23 cellular contexts compared by ENCODE assay signal in the genomic region with DNA sequence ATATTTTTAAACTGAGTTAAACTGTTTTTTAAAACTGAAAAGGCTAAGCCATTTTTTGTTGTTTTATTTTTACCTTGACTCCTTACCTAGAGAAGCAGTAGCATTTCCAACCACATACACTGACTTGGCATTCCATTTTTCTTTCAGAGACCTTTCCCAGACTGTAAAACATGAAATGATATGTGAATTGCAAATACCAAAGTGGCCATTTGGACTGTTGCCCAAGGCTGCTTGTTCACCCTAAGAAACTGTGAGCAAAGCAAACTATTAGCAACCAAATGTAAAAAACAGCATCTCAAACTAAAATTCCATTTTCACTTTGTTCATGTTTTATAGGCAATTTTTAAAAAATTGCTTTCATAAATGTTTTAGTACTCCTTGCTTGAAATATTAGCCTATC. TPM values are rescaled to one million over a fixed set of nuclear protein-coding genes. Genes with fewer than 3 reads are reported as not detected.
A peak's percentile ranks its signal among the peaks of the same experiment; 100 is the strongest.
DNase-seq lines count a peak whose midpoint lies in the region; ATAC-seq and TF ChIP-seq lines count a peak whose summit lies in the region.
"Had no signal": no experiment of that assay in that cellular context is flagged by ENCODE, and none has a peak within 500 bp of the region (broad histone marks: within the 10 kb centered on the region; RNA-seq: fewer than 3 reads in every experiment).

No MANE protein-coding gene starts in this region.

- CTCF ChIA-PET in PC-3 (lab: Charles Lee), result no interaction called here

- TF ChIP-seq CTCF in PC-3 (conservative IDR thresholded peaks at IDR 0.05; ENCODE audit: low read depth, low read length), result no peak

- H3K4me1 ChIP-seq in PC-3 (ENCODE audit: insufficient read depth, low read length) (no peaks in the 10 kb centered on the region), trophoblast cell (ENCODE audit: control insufficient read depth in 1 of 2, insufficient read depth in 2 of 2, low read length in 2 of 2) (no peaks in the 10 kb centered on the region)
- H3K4me1 ChIP-seq: left lung, neural progenitor cell had no signal

- H3K9me3 ChIP-seq in PC-3 (ENCODE audit: low read length), result no peaks in the 10 kb centered on the region
- no peaks in the 10 kb centered on the region for H3K9me3 ChIP-seq in trophoblast cell (ENCODE audit: insufficient read depth, low read depth, low read length)
- no peaks in the 10 kb centered on the region for H3K9me3 ChIP-seq in MG63
- H3K9me3 ChIP-seq: left lung had no signal

- no peak overlapping the region for H2BK120ac ChIP-seq in trophoblast cell (ENCODE audit: insufficient read depth, low read length, poor library complexity)

- H3K9me2 ChIP-seq in PC-3 (replicated peaks; ENCODE audit: low read length), result no peaks in the 10 kb centered on the region

- no peak overlapping the region for H3K23ac ChIP-seq in trophoblast cell (ENCODE audit: low read length)

- DNase-seq in DMS79 treated with DMSO at 0.1 percent for 48 hours (lab: John Stamatoyannopoulos, UW) (peak; percentile 32), PC-3 (peak; percentile 21), dedifferentiated amniotic fluid mesenchymal stem cell (ENCODE audit: extremely low spot score) (peak; percentile 30), non-pigmented ciliary epithelial cell (ENCODE audit: low read depth) (peak; percentile 30), trophoblast cell (no peak), MG63 (no peak), posterior vena cava (ENCODE audit: low spot score) (no peak)
- no peak for DNase-seq in central memory CD4-positive, alpha-beta T cell
- DNase-seq: activated CD4-positive, CD25-positive, alpha-beta regulatory T cell treated with anti-CD3 and anti-CD28 coated beads, Interleukin-2, amount 50 U/mL, for 72 hours; activated CD8-positive, alpha-beta memory T cell treated with anti-CD3 and anti-CD28 coated beads for 24 hours; activated naive CD4-positive, alpha-beta T cell treated with anti-CD3 and anti-CD28 coated beads, Interleukin-2, amount 50 U/mL, for 16 hours; activated T-cell treated with anti-CD3 and anti-CD28 coated beads, Interleukin-2, amount 50 U/mL, for 48 hours; AML-193; dorsolateral prefrontal cortex; KG1; left lung; NCI-H2029; NCI-H510A; substantia nigra had no signal

- H2AK5ac ChIP-seq in trophoblast cell (ENCODE audit: low read length), result no peak overlapping the region

- H3F3A ChIP-seq in PC-3 (ENCODE audit: low read length, unreplicated experiment), result no peaks in the 10 kb centered on the region

- H3K18ac ChIP-seq in trophoblast cell (ENCODE audit: low read length), result no peak overlapping the region

- intact Hi-C loops in PC-3 (cut with micrococcal nuclease) (no loop called here), posterior vena cava (cut with DNase I) (no loop called here)

- H3K14ac ChIP-seq in trophoblast cell (ENCODE audit: low read length), result no peak overlapping the region

- H3K79me2 ChIP-seq in PC-3 (ENCODE audit: low read length), result no peaks in the 10 kb centered on the region
- no peaks in the 10 kb centered on the region for H3K79me2 ChIP-seq in trophoblast cell (ENCODE audit: control insufficient read depth, insufficient read depth, low read length, poor library complexity)

- POLR2A ChIA-PET in PC-3 (lab: Charles Lee; ENCODE audit: unreplicated experiment), result no interaction called here

- BruUV-seq in PC-3 (replicated peaks; lab: Mats Ljungman, UMichigan), result no TSS peak

- peak; percentile 42 for ATAC-seq in PC-3
- ATAC-seq: HCT116, left lung had no signal

- H3K27me3 ChIP-seq in PC-3 (ENCODE audit: low read length) (no peaks in the 10 kb centered on the region), trophoblast cell (ENCODE audit: insufficient read depth, low read length) (no peaks in the 10 kb centered on the region), MG63 (no peaks in the 10 kb centered on the region)
- H3K27me3 ChIP-seq: dorsolateral prefrontal cortex, left lung, neural progenitor cell had no signal

- H4K91ac ChIP-seq in trophoblast cell (ENCODE audit: low read depth, low read length), result no peak overlapping the region

- H3K36me3 ChIP-seq in PC-3 (ENCODE audit: low read depth, low read length) (peaks cover 11% of the 10 kb centered on the region), trophoblast cell (ENCODE audit: control insufficient read depth in 1 of 2, insufficient read depth in 2 of 2, low read length in 2 of 2) (peaks cover 7 to 17% of the 10 kb centered on the region in 2 experiments), MG63 (peaks cover 14% of the 10 kb centered on the region)
- H3K36me3 ChIP-seq: neural progenitor cell had no signal

- no peak overlapping the region for H2BK5ac ChIP-seq in trophoblast cell (ENCODE audit: low read depth, low read length, poor library complexity)

- H3K79me1 ChIP-seq in trophoblast cell (ENCODE audit: low read length), result no peaks in the 10 kb centered on the region

- H2AFZ ChIP-seq in PC-3 (ENCODE audit: low read length) (no peak overlapping the region), trophoblast cell (ENCODE audit: insufficient read depth, low read length, poor library complexity) (no peak overlapping the region)
- H2AFZ ChIP-seq: neural progenitor cell had no signal

- peak overlapping the region; percentile 16; the same call in 1 of the 2 replicates for H3K9ac ChIP-seq in PC-3 (ENCODE audit: low read length)
- no peak overlapping the region for H3K9ac ChIP-seq in trophoblast cell (ENCODE audit: low read length)
- H3K9ac ChIP-seq: neural progenitor cell had no signal

- H4K20me1 ChIP-seq in PC-3 (ENCODE audit: low read length), result no peaks in the 10 kb centered on the region

- no peak overlapping the region for H4K8ac ChIP-seq in trophoblast cell (ENCODE audit: low read depth, low read length)

- no peak overlapping the region for H2BK12ac ChIP-seq in trophoblast cell (ENCODE audit: low read length)

- H3K4ac ChIP-seq in trophoblast cell (ENCODE audit: low read depth, low read length), result no peak overlapping the region

- no peak overlapping the region for H4K12ac ChIP-seq in trophoblast cell (ENCODE audit: low read depth, low read length)

- H3K27ac ChIP-seq in PC-3 (ENCODE audit: low read length), result peak overlapping the region; percentile 57
- no peak overlapping the region for H3K27ac ChIP-seq in trophoblast cell (ENCODE audit: low read depth, low read length)
- H3K27ac ChIP-seq: dorsolateral prefrontal cortex, left lung, neural progenitor cell had no signal

- H3K4me3 ChIP-seq in PC-3 (ENCODE audit: low read length), result no peak overlapping the region
- no peak overlapping the region for H3K4me3 ChIP-seq in trophoblast cell (ENCODE audit: low read depth, low read length)
- no peak overlapping the region for H3K4me3 ChIP-seq in MG63
- H3K4me3 ChIP-seq: dorsolateral prefrontal cortex, left lung, neural progenitor cell had no signal

- no peak overlapping the region for H3K4me2 ChIP-seq in PC-3 (ENCODE audit: low read length)
- no peak overlapping the region for H3K4me2 ChIP-seq in trophoblast cell (ENCODE audit: low read length)
- H3K4me2 ChIP-seq: neural progenitor cell had no signal

RNA-seq across cellular contexts. Expression of a gene that starts 10.9 kb away (rescaled TPM):
- total RNA-seq in PC-3 (2014; rRNA removed), result 45.6 and 50.6 TPM in 2 replicates
- polyA plus RNA-seq in trophoblast cell (2013), result 33.2 and 35.7 TPM in 2 replicates
- 78.8 and 87.2 TPM in 2 replicates for total RNA-seq in MG63 (2014; rRNA removed; shearing (Covaris generic); ENCODE audit: low replicate concordance)
- total RNA-seq in posterior vena cava, result 10 to 100 TPM; 28.2 to 31.4 TPM

RNA-seq across cellular contexts. Expression of a gene that starts 11.2 kb away (rescaled TPM):
- total RNA-seq in PC-3 (2014; rRNA removed) (64.8 and 81.5 TPM in 2 replicates), posterior vena cava (10 to 100 TPM; 37.5 to 38.8 TPM)
- 69.9 and 70.8 TPM in 2 replicates for polyA plus RNA-seq in trophoblast cell (2013)
- 89.8 and 184 TPM in 2 replicates for total RNA-seq in MG63 (2014; rRNA removed; shearing (Covaris generic); ENCODE audit: low replicate concordance)

RNA-seq across cellular contexts. Expression of a gene that starts 36.5 kb away (rescaled TPM):
- total RNA-seq in PC-3 (2014; rRNA removed) (not detected in 2 replicates), posterior vena cava (under 1 TPM; 0.28 to 0.38 TPM)
- 0.03 TPM in 1 of 2 replicates, not detected in the other for polyA plus RNA-seq in trophoblast cell (2013)
- total RNA-seq in MG63 (2014; rRNA removed; shearing (Covaris generic); ENCODE audit: low replicate concordance), result not detected in 2 replicates
- total RNA-seq: bronchial epithelial cell, Daoy had no signal

Comparison
In these comparisons a context has a peak if more than half of its experiments do, and no peak if none do; other contexts are left out.
1. DNase-seq: peak in DMS79 treated with DMSO at 0.1 percent for 48 hours (single experiment), PC-3 (single experiment), dedifferentiated amniotic fluid mesenchymal stem cell (single experiment) and non-pigmented ciliary epithelial cell (single experiment); none in central memory CD4-positive, alpha-beta T cell (single experiment), trophoblast cell (0 of 2), MG63 (single experiment) and posterior vena cava (single experiment).